ENCODE assay signal across 10 cellular contexts in genomic region chr4:110137819-110138218, GRCh38.
"Had no signal": no experiment of that assay in that cellular context is flagged by ENCODE, and none has a peak within 500 bp of the region (broad histone marks: within the 10 kb centered on the region; RNA-seq: fewer than 3 reads in every experiment).

No MANE protein-coding gene starts in this region.

- H3K27ac ChIP-seq: HL-60, KMS-11 had no signal

- FAIRE-seq: H1, H54, HepG2 had no signal

- DNase-seq: H9, HCEC 1CT, Karpas-422, KBM-7 had no signal

- H3K4me3 ChIP-seq: GM23338 had no signal
